ENCODE assay signal across 14 cellular contexts in genomic region chr7:44200163-44200562, GRCh38. TPM values are rescaled to one million over a fixed set of nuclear protein-coding genes. Genes with fewer than 3 reads are reported as not detected.
DNase-seq lines count a peak whose midpoint lies in the region; ATAC-seq and TF ChIP-seq lines count a peak whose summit lies in the region.
"Not testable (repeated sequence)": the region's sequence is repeated elsewhere in the genome, so short reads cannot be mapped to it uniquely, and the experiment has no call there.
"Had no signal": no experiment of that assay in that cellular context is flagged by ENCODE, and none has a peak within 500 bp of the region (broad histone marks: within the 10 kb centered on the region; RNA-seq: fewer than 3 reads in every experiment).

No MANE protein-coding gene starts in this region.

- intact Hi-C loops in Calu3 (cut with micrococcal nuclease; ENCODE audit: unreplicated experiment); PC-3 (cut with micrococcal nuclease): not testable (repeated sequence)
- intact Hi-C loops in activated CD4-positive, alpha-beta memory T cell treated with anti-CD3 and anti-CD28 coated beads for 36 hours (cut with micrococcal nuclease): loop anchor here (1.0 to 2.0 kb wide), 3 partner anchors 77 to 801 kb away; partner anchors contain the start of genes CCM2, POLD2 and POLM
- intact Hi-C loops in activated naive CD4-positive, alpha-beta T cell treated with anti-CD3 and anti-CD28 coated beads for 36 hours (cut with micrococcal nuclease): loop anchor here (1.0 to 2.0 kb wide), 4 partner anchors 77 to 291 kb away; partner anchors contain the start of genes NUDCD3, POLD2 and POLM
- intact Hi-C loops in naive thymus-derived CD4-positive, alpha-beta T cell (cut with micrococcal nuclease): loop anchor here (1.0 to 5.0 kb wide), 19 partner anchors 53 to 1288 kb away; partner anchors contain the start of genes POLD2 (in 2 of the 2), POLM (in 2 of the 2), C7orf25 (in 1 of the 2) and DBNL (in 1 of the 2)

- POLR2A ChIA-PET in PC-3 (lab: Charles Lee; ENCODE audit: unreplicated experiment): interaction anchor here (0.5 kb wide), 1 partner anchor 353 kb away, joined by 8 read pairs; no protein-coding TSS in a partner anchor
- POLR2A ChIA-PET in activated CD4-positive, alpha-beta memory T cell treated with anti-CD3 and anti-CD28 coated beads for 36 hours (lab: Charles Lee): interaction anchor here (1.0 kb wide), 1 partner anchor 180 kb away, joined by 3 read pairs; no protein-coding TSS in a partner anchor
- POLR2A ChIA-PET in naive thymus-derived CD4-positive, alpha-beta T cell (lab: Charles Lee): interaction anchor here (0.7 to 2.0 kb wide), 4 partner anchors 11 to 291 kb away, joined by 3 to 12 read pairs (median 6); partner anchors contain the start of gene NUDCD3

- not testable (repeated sequence) for H3K9me3 ChIP-seq in PC-3 (ENCODE audit: low read length); naive thymus-derived CD4-positive, alpha-beta T cell (ENCODE audit: control insufficient read depth in 2 of 3, low read length in 3 of 3)

- H3F3A ChIP-seq in PC-3 (ENCODE audit: low read length, unreplicated experiment): not testable (repeated sequence)

- not testable (repeated sequence) for ATAC-seq in PC-3; central memory CD8-positive, alpha-beta T cell (replicated peaks; ENCODE audit: extremely low read depth, poor library complexity, severe bottlenecking); naive thymus-derived CD4-positive, alpha-beta T cell; stimulated activated effector memory CD8-positive, alpha-beta T cell treated with anti-CD3 and anti-CD28 coated beads, Interleukin-12 subunit alpha, Interleukin-12 subunit beta, amount 100 ng/mL, for 72 hours

- H3K36me3 ChIP-seq in PC-3 (ENCODE audit: low read depth, low read length): peaks cover 10% of the 10 kb centered on the region; the same call in 1 of the 2 replicates
- H3K36me3 ChIP-seq in naive thymus-derived CD4-positive, alpha-beta T cell (ENCODE audit: control insufficient read depth in 2 of 3, insufficient read depth in 3 of 3, low read length in 3 of 3): peaks cover 0 to 14% (median 0%) of the 10 kb centered on the region in 3 experiments

- H3K9me3 Mint-ChIP-seq in Calu3 (ENCODE audit: low read depth, unreplicated experiment); activated CD4-positive, alpha-beta memory T cell treated with anti-CD3 and anti-CD28 coated beads for 36 hours; activated naive CD4-positive, alpha-beta T cell treated with anti-CD3 and anti-CD28 coated beads for 36 hours; central memory CD8-positive, alpha-beta T cell; naive thymus-derived CD4-positive, alpha-beta T cell; stimulated activated effector memory CD8-positive, alpha-beta T cell treated with anti-CD3 and anti-CD28 coated beads, Interleukin-12 subunit alpha, Interleukin-12 subunit beta, amount 100 ng/mL, for 72 hours: not testable (repeated sequence)

- BruUV-seq in Calu3 (replicated peaks; lab: Mats Ljungman, UMichigan); PC-3 (replicated peaks; lab: Mats Ljungman, UMichigan): not testable (repeated sequence)

- TF ChIP-seq CTCF in Calu3 (IDR thresholded peaks at IDR 0.05; ENCODE audit: unreplicated experiment); PC-3 (conservative IDR thresholded peaks at IDR 0.05; ENCODE audit: low read depth, low read length): not testable (repeated sequence)

- peak overlapping the region; percentile 74 for H3K4me3 Mint-ChIP-seq in Calu3 (ENCODE audit: low read depth, unreplicated experiment)
- H3K4me3 Mint-ChIP-seq in activated CD4-positive, alpha-beta memory T cell treated with anti-CD3 and anti-CD28 coated beads for 36 hours: peak overlapping the region; percentile 62
- H3K4me3 Mint-ChIP-seq in activated naive CD4-positive, alpha-beta T cell treated with anti-CD3 and anti-CD28 coated beads for 36 hours: peak overlapping the region; percentile 68
- peak overlapping the region; percentile 80 for H3K4me3 Mint-ChIP-seq in central memory CD8-positive, alpha-beta T cell
- peak overlapping the region in 6 of 10 donors; percentile 13 to 82 (median 62) for H3K4me3 Mint-ChIP-seq in naive thymus-derived CD4-positive, alpha-beta T cell
- H3K4me3 Mint-ChIP-seq in stimulated activated effector memory CD8-positive, alpha-beta T cell treated with anti-CD3 and anti-CD28 coated beads, Interleukin-12 subunit alpha, Interleukin-12 subunit beta, amount 100 ng/mL, for 72 hours: peak overlapping the region; percentile 79

- peaks cover 18% of the 10 kb centered on the region for H3K4me1 Mint-ChIP-seq in Calu3 (ENCODE audit: low read depth, unreplicated experiment)
- H3K4me1 Mint-ChIP-seq in activated CD4-positive, alpha-beta memory T cell treated with anti-CD3 and anti-CD28 coated beads for 36 hours (ENCODE audit: low read depth): peaks cover 28% of the 10 kb centered on the region
- peaks cover 28% of the 10 kb centered on the region for H3K4me1 Mint-ChIP-seq in activated naive CD4-positive, alpha-beta T cell treated with anti-CD3 and anti-CD28 coated beads for 36 hours (ENCODE audit: low read depth)
- H3K4me1 Mint-ChIP-seq in central memory CD8-positive, alpha-beta T cell: peaks cover 31% of the 10 kb centered on the region
- peaks cover 24 to 34% (median 31%) of the 10 kb centered on the region in 7 donors for H3K4me1 Mint-ChIP-seq in naive thymus-derived CD4-positive, alpha-beta T cell
- H3K4me1 Mint-ChIP-seq in stimulated activated effector memory CD8-positive, alpha-beta T cell treated with anti-CD3 and anti-CD28 coated beads, Interleukin-12 subunit alpha, Interleukin-12 subunit beta, amount 100 ng/mL, for 72 hours: peaks cover 30% of the 10 kb centered on the region

- H3K36me3 Mint-ChIP-seq in Calu3 (ENCODE audit: insufficient read depth, unreplicated experiment): peaks cover 24% of the 10 kb centered on the region
- H3K36me3 Mint-ChIP-seq in activated CD4-positive, alpha-beta memory T cell treated with anti-CD3 and anti-CD28 coated beads for 36 hours; activated naive CD4-positive, alpha-beta T cell treated with anti-CD3 and anti-CD28 coated beads for 36 hours (ENCODE audit: low read depth); central memory CD8-positive, alpha-beta T cell (ENCODE audit: insufficient read depth): not testable (repeated sequence)
- H3K36me3 Mint-ChIP-seq in naive thymus-derived CD4-positive, alpha-beta T cell: peaks cover 0 to 13% (median 7%) of the 10 kb centered on the region in 5 donors
- H3K36me3 Mint-ChIP-seq in stimulated activated effector memory CD8-positive, alpha-beta T cell treated with anti-CD3 and anti-CD28 coated beads, Interleukin-12 subunit alpha, Interleukin-12 subunit beta, amount 100 ng/mL, for 72 hours: peaks cover 18% of the 10 kb centered on the region

- H3K9ac ChIP-seq in PC-3 (ENCODE audit: low read length): peak overlapping the region; percentile 94; the same call in 1 of the 2 replicates

- H3K4me2 ChIP-seq in PC-3 (ENCODE audit: low read length): not testable (repeated sequence)

- H3K4me1 ChIP-seq in PC-3 (ENCODE audit: insufficient read depth, low read length): peaks cover 16% of the 10 kb centered on the region
- H3K4me1 ChIP-seq in naive thymus-derived CD4-positive, alpha-beta T cell (ENCODE audit: control insufficient read depth in 2 of 2, insufficient read depth in 2 of 2, low read length in 2 of 2): peaks cover 15 to 16% of the 10 kb centered on the region in 2 donors

- not testable (repeated sequence) for DNase-seq in Calu3; PC-3; activated CD4-positive, alpha-beta memory T cell treated with anti-CD3 and anti-CD28 coated beads for 36 hours; activated naive CD4-positive, alpha-beta T cell treated with anti-CD3 and anti-CD28 coated beads for 36 hours; central memory CD8-positive, alpha-beta T cell (ENCODE audit: low spot score in 2 of 2); naive thymus-derived CD4-positive, alpha-beta T cell; stimulated activated effector memory CD8-positive, alpha-beta T cell treated with anti-CD3 and anti-CD28 coated beads, Interleukin-12 subunit alpha, Interleukin-12 subunit beta, amount 100 ng/mL, for 72 hours (ENCODE audit: low spot score in 2 of 2)

- not testable (repeated sequence) for H3K4me3 ChIP-seq in PC-3 (ENCODE audit: low read length); naive thymus-derived CD4-positive, alpha-beta T cell (ENCODE audit: low read length)

- CTCF ChIA-PET in Calu3 (lab: Charles Lee): interaction anchor here (0.6 to 1.5 kb wide), 4 partner anchors 13 to 270 kb away, joined by 3 to 6 read pairs (median 4); no protein-coding TSS in a partner anchor
- CTCF ChIA-PET in PC-3 (lab: Charles Lee): not testable (repeated sequence)
- CTCF ChIA-PET in activated CD4-positive, alpha-beta memory T cell treated with anti-CD3 and anti-CD28 coated beads for 36 hours (lab: Charles Lee): interaction anchor here (0.9 to 2.0 kb wide), 6 partner anchors 15 to 406 kb away, joined by 3 to 6 read pairs (median 4); partner anchors contain the start of genes OGDH and POLD2
- CTCF ChIA-PET in activated naive CD4-positive, alpha-beta T cell treated with anti-CD3 and anti-CD28 coated beads for 36 hours (lab: Charles Lee): interaction anchor here (0.8 kb wide), 1 partner anchor 429 kb away, joined by 3 read pairs; no protein-coding TSS in a partner anchor
- CTCF ChIA-PET in naive thymus-derived CD4-positive, alpha-beta T cell (lab: Charles Lee): interaction anchor here (0.6 to 0.8 kb wide), 2 partner anchors 18 to 507 kb away, joined by 3 read pairs; no protein-coding TSS in a partner anchor

- H3K79me2 ChIP-seq in PC-3 (ENCODE audit: low read length): peaks cover 44% of the 10 kb centered on the region

- H3K27ac Mint-ChIP-seq in Calu3 (ENCODE audit: unreplicated experiment); activated CD4-positive, alpha-beta memory T cell treated with anti-CD3 and anti-CD28 coated beads for 36 hours; activated naive CD4-positive, alpha-beta T cell treated with anti-CD3 and anti-CD28 coated beads for 36 hours; central memory CD8-positive, alpha-beta T cell (ENCODE audit: low read depth); stimulated activated effector memory CD8-positive, alpha-beta T cell treated with anti-CD3 and anti-CD28 coated beads, Interleukin-12 subunit alpha, Interleukin-12 subunit beta, amount 100 ng/mL, for 72 hours: not testable (repeated sequence)
- peak overlapping the region in 2 of 9 donors; percentile 43 to 52 for H3K27ac Mint-ChIP-seq in naive thymus-derived CD4-positive, alpha-beta T cell

- H3K27me3 Mint-ChIP-seq in Calu3 (ENCODE audit: unreplicated experiment): peaks cover 20% of the 10 kb centered on the region
- not testable (repeated sequence) for H3K27me3 Mint-ChIP-seq in activated CD4-positive, alpha-beta memory T cell treated with anti-CD3 and anti-CD28 coated beads for 36 hours; activated naive CD4-positive, alpha-beta T cell treated with anti-CD3 and anti-CD28 coated beads for 36 hours (ENCODE audit: low read depth); naive thymus-derived CD4-positive, alpha-beta T cell
- peaks cover 12% of the 10 kb centered on the region for H3K27me3 Mint-ChIP-seq in central memory CD8-positive, alpha-beta T cell

- H3K9me2 ChIP-seq in PC-3 (replicated peaks; ENCODE audit: low read length): not testable (repeated sequence)

- H3K27me3 ChIP-seq in PC-3 (ENCODE audit: low read length); naive thymus-derived CD4-positive, alpha-beta T cell (ENCODE audit: control insufficient read depth in 2 of 2, insufficient read depth in 2 of 2, low read length in 2 of 2): not testable (repeated sequence)

- H4K20me1 ChIP-seq in PC-3 (ENCODE audit: low read length): peaks cover 30% of the 10 kb centered on the region

- H3K27ac ChIP-seq in PC-3 (ENCODE audit: low read length); naive thymus-derived CD4-positive, alpha-beta T cell (ENCODE audit: low read depth, low read length): not testable (repeated sequence)

- not testable (repeated sequence) for H2AFZ ChIP-seq in PC-3 (ENCODE audit: low read length)

RNA-seq across cellular contexts. Expression of gene YKT6, which starts 0.6 kb away (rescaled TPM):
- total RNA-seq in Calu3 (2022): 139 and 146 TPM in 2 replicates
- total RNA-seq in PC-3 (2014; rRNA removed): 133 and 147 TPM in 2 replicates
- 10 to 100 TPM; 57.0 to 60.4 TPM for total RNA-seq in activated CD4-positive, alpha-beta memory T cell treated with anti-CD3 and anti-CD28 coated beads for 36 hours
- total RNA-seq in activated naive CD4-positive, alpha-beta T cell treated with anti-CD3 and anti-CD28 coated beads for 36 hours: 10 to 100 TPM; 53.5 to 57.3 TPM
- total RNA-seq in naive thymus-derived CD4-positive, alpha-beta T cell: 10 to 100 TPM; 58.1 to 80.9 (median 62.3) TPM
- 10 to 100 TPM; 32.6 to 38.8 TPM for polyA plus RNA-seq in naive thymus-derived CD4-positive, alpha-beta T cell

RNA-seq across cellular contexts. Expression of gene GCK, which starts 10.9 kb away (rescaled TPM):
- total RNA-seq in Calu3 (2022) (not detected in 2 replicates), PC-3 (2014; rRNA removed) (not detected in 2 replicates)
- total RNA-seq in activated CD4-positive, alpha-beta memory T cell treated with anti-CD3 and anti-CD28 coated beads for 36 hours: 1 to 10 TPM; 1.1 to 1.3 TPM
- 1 to 10 TPM; 2.1 to 3.3 TPM for total RNA-seq in activated naive CD4-positive, alpha-beta T cell treated with anti-CD3 and anti-CD28 coated beads for 36 hours
- total RNA-seq in naive thymus-derived CD4-positive, alpha-beta T cell: under 1 TPM; 0.29 to 0.88 (median 0.51) TPM
- polyA plus RNA-seq in naive thymus-derived CD4-positive, alpha-beta T cell: 1 to 10 TPM; 1.7 to 2.0 TPM
- total RNA-seq: Caco-2, dermis blood vessel endothelial cell, esophagus mucosa, HT-29, NCI-H460 had no signal

RNA-seq across cellular contexts. Expression of gene MYL7, which starts 59.0 kb away (rescaled TPM):
- total RNA-seq in Calu3 (2022) (not detected in 2 replicates), PC-3 (2014; rRNA removed) (not detected in 2 replicates)
- not detected for total RNA-seq in activated CD4-positive, alpha-beta memory T cell treated with anti-CD3 and anti-CD28 coated beads for 36 hours
- not detected for total RNA-seq in activated naive CD4-positive, alpha-beta T cell treated with anti-CD3 and anti-CD28 coated beads for 36 hours
- total RNA-seq in naive thymus-derived CD4-positive, alpha-beta T cell: not detected
- not detected for polyA plus RNA-seq in naive thymus-derived CD4-positive, alpha-beta T cell
- total RNA-seq: adrenal gland, dermis blood vessel endothelial cell, esophagus mucosa, HT-29, mesenteric fat pad, NCI-H460 had no signal
